1 cellular context compared by ENCODE assay signal in genomic region chr19:58350001-58350801, GRCh38.
TF ChIP-seq lines count a peak whose summit lies in the region.

No MANE protein-coding gene starts in this region.

TF ChIP-seq in endothelial cell of umbilical vein, 7 proteins besides CTCF, POLR2A, EP300 and RAD21:
- TF ChIP-seq POLR2AphosphoS5 (IDR thresholded peaks at IDR 0.05; ENCODE audit: insufficient read depth, low read depth, low read length) (no peak), EZH2 (IDR thresholded peaks at IDR 0.05; ENCODE audit: borderline replicate concordance, low read depth, low read length, severe bottlenecking) (peak; percentile 91)
